11 cellular contexts compared by ENCODE assay signal in genomic region chr2:38702413-38702812, GRCh38. TPM values are rescaled to one million over a fixed set of nuclear protein-coding genes. Genes with fewer than 3 reads are reported as not detected.
DNase-seq lines count a peak whose midpoint lies in the region; ATAC-seq, FAIRE-seq and TF ChIP-seq lines count a peak whose summit lies in the region.
"Had no signal": no experiment of that assay in that cellular context is flagged by ENCODE, and none has a peak within 500 bp of the region (broad histone marks: within the 10 kb centered on the region; RNA-seq: fewer than 3 reads in every experiment).

No MANE protein-coding gene starts in this region.

- no peak overlapping the region for H2BK15ac ChIP-seq in mesendoderm (replicated peaks; ENCODE audit: low read depth)

- H3K56ac ChIP-seq in mesendoderm (ENCODE audit: low read length), result no peak overlapping the region

- no CpG with 5 or more reads among the region's 1 CpG for WGBS in mesendoderm (ENCODE audit: extremely low coverage, insufficient coverage, low lambda C conversion rate)

- H3K27me3 ChIP-seq in CD8-positive, alpha-beta T cell (ENCODE audit: insufficient read depth, low read length), result no peaks in the 10 kb centered on the region
- no peaks in the 10 kb centered on the region for H3K27me3 ChIP-seq in astrocyte (ENCODE audit: insufficient read depth, low read length)
- H3K27me3 ChIP-seq in mesendoderm (ENCODE audit: insufficient read depth, low read length, poor library complexity), result no peaks in the 10 kb centered on the region
- H3K27me3 ChIP-seq: neural progenitor cell, suprapubic skin had no signal

- H3K4me2 ChIP-seq in astrocyte (ENCODE audit: low read length) (peak overlapping the region; percentile 58), mesendoderm (ENCODE audit: low read length) (no peak overlapping the region)
- H3K4me2 ChIP-seq: neural progenitor cell had no signal

- BruUV-seq in MCF 10A (replicated peaks; lab: Mats Ljungman, UMichigan), result no TSS peak

- H3K9ac ChIP-seq in astrocyte (ENCODE audit: low read length) (no peak overlapping the region), mesendoderm (ENCODE audit: low read length) (no peak overlapping the region)
- H3K9ac ChIP-seq: neural progenitor cell had no signal

- POLR2A ChIA-PET in CD8-positive, alpha-beta T cell (lab: Charles Lee), result no interaction called here
- POLR2A ChIA-PET in MCF 10A (lab: Yijun Ruan, JAX), result interaction anchor here (0.7 to 0.8 kb wide), 2 partner anchors 9 to 12 kb away, joined by 3 read pairs; no protein-coding TSS in a partner anchor

- H3K9me3 Mint-ChIP-seq in CD8-positive, alpha-beta T cell, result peaks cover 5% of the 10 kb centered on the region
- H3K9me3 Mint-ChIP-seq in astrocyte (ENCODE audit: unreplicated experiment) (peaks cover 3% of the 10 kb centered on the region), MCF 10A (ENCODE audit: unreplicated experiment) (no peaks in the 10 kb centered on the region)
- H3K9me3 Mint-ChIP-seq: neural progenitor cell had no signal

- H2BK5ac ChIP-seq in mesendoderm (ENCODE audit: low read length), result no peak overlapping the region

- CTCF ChIA-PET in CD8-positive, alpha-beta T cell (lab: Charles Lee), result interaction anchor here (2.2 kb wide), 1 partner anchor 121 kb away, joined by 6 read pairs; no protein-coding TSS in a partner anchor
- CTCF ChIA-PET in MCF 10A (lab: Yijun Ruan, JAX), result interaction anchor here (0.6 to 1.1 kb wide), 2 partner anchors 15 to 72 kb away, joined by 3 to 5 read pairs; no protein-coding TSS in a partner anchor

- H2BK120ac ChIP-seq in mesendoderm (ENCODE audit: low read depth, low read length), result no peak overlapping the region

- no peaks in the 10 kb centered on the region for H3K79me2 ChIP-seq in astrocyte (ENCODE audit: insufficient read depth, low read length)
- no peaks in the 10 kb centered on the region for H3K79me2 ChIP-seq in mesendoderm (ENCODE audit: control insufficient read depth, insufficient read depth, low read length)

- H3K79me1 ChIP-seq in mesendoderm (ENCODE audit: low read length), result no peaks in the 10 kb centered on the region

- peaks cover 28% of the 10 kb centered on the region for H3K36me3 Mint-ChIP-seq in CD8-positive, alpha-beta T cell
- H3K36me3 Mint-ChIP-seq in astrocyte (ENCODE audit: low read depth, unreplicated experiment) (peaks cover 6% of the 10 kb centered on the region), MCF 10A (ENCODE audit: insufficient read depth, unreplicated experiment) (no peaks in the 10 kb centered on the region)

- no peak overlapping the region for H4K5ac ChIP-seq in mesendoderm (ENCODE audit: low read length)

- H3K4me3 ChIP-seq in CD8-positive, alpha-beta T cell (ENCODE audit: low read depth, low read length), result no peak overlapping the region
- no peak overlapping the region for H3K4me3 ChIP-seq in astrocyte (ENCODE audit: insufficient read depth, low read depth, low read length)
- H3K4me3 ChIP-seq in mesendoderm (ENCODE audit: low read length), result no peak overlapping the region
- H3K4me3 ChIP-seq: neural progenitor cell, suprapubic skin had no signal

- H3K27ac ChIP-seq in CD8-positive, alpha-beta T cell (ENCODE audit: low read depth, low read length), result no peak overlapping the region
- peak overlapping the region; percentile 43 for H3K27ac ChIP-seq in astrocyte (ENCODE audit: low read depth, low read length)
- no peak overlapping the region for H3K27ac ChIP-seq in mesendoderm (ENCODE audit: low read depth, low read length)
- H3K27ac ChIP-seq: neural progenitor cell, suprapubic skin had no signal

- no peak overlapping the region for H4K8ac ChIP-seq in mesendoderm (ENCODE audit: low read depth, low read length)

- no peak overlapping the region for H3K18ac ChIP-seq in mesendoderm (ENCODE audit: low read length)

- H2AK5ac ChIP-seq in mesendoderm (ENCODE audit: low read length), result no peak overlapping the region

- peak; percentile 20 for FAIRE-seq in astrocyte (lab: Jason Lieb, UNC)

- no peak overlapping the region for H3K4ac ChIP-seq in mesendoderm (ENCODE audit: low read depth, low read length)

- no peak for DNase-seq in CD8-positive, alpha-beta T cell
- DNase-seq in HS-5 (ENCODE audit: low read depth) (peak; percentile 80), astrocyte (ENCODE audit: low read depth) (peak; percentile 96), mesendoderm (peak; percentile 56), MCF 10A (ENCODE audit: unreplicated experiment) (no peak), iPS-NIHi7 (ENCODE audit: extremely low spot score) (no peak)
- DNase-seq: activated CD4-positive, alpha-beta T cell treated with anti-CD3 and anti-CD28 coated beads for 1 hour had no signal

- peak overlapping the region; percentile 76 for H3K27ac Mint-ChIP-seq in CD8-positive, alpha-beta T cell
- H3K27ac Mint-ChIP-seq in astrocyte (ENCODE audit: unreplicated experiment) (peak overlapping the region; percentile 99), MCF 10A (ENCODE audit: low read depth, unreplicated experiment) (no peak overlapping the region)
- H3K27ac Mint-ChIP-seq: neural progenitor cell had no signal

- no peak overlapping the region for H3K23ac ChIP-seq in mesendoderm (ENCODE audit: low read length)

- H3K4me1 ChIP-seq in CD8-positive, alpha-beta T cell (ENCODE audit: insufficient read depth, low read length), result no peaks in the 10 kb centered on the region
- H3K4me1 ChIP-seq in astrocyte (ENCODE audit: insufficient read depth, low read length) (peaks cover 11% of the 10 kb centered on the region), mesendoderm (ENCODE audit: control insufficient read depth, low read depth, low read length) (no peaks in the 10 kb centered on the region)
- H3K4me1 ChIP-seq: neural progenitor cell, suprapubic skin had no signal

- intact Hi-C loops in CD8-positive, alpha-beta T cell (cut with DNase I, micrococcal nuclease), result no loop called here
- intact Hi-C loops in MCF 10A (cut with micrococcal nuclease), result no loop called here

- no peak overlapping the region for H3K4me3 Mint-ChIP-seq in CD8-positive, alpha-beta T cell
- H3K4me3 Mint-ChIP-seq in astrocyte (ENCODE audit: unreplicated experiment), result no peak overlapping the region
- no peak overlapping the region for H3K4me3 Mint-ChIP-seq in MCF 10A (ENCODE audit: unreplicated experiment)
- H3K4me3 Mint-ChIP-seq: neural progenitor cell had no signal

- no peaks in the 10 kb centered on the region for H3K36me3 ChIP-seq in CD8-positive, alpha-beta T cell (ENCODE audit: insufficient read depth, low read length)
- H3K36me3 ChIP-seq in astrocyte (ENCODE audit: insufficient read depth, low read length) (no peaks in the 10 kb centered on the region), mesendoderm (ENCODE audit: control insufficient read depth, insufficient read depth, low read length) (no peaks in the 10 kb centered on the region)
- H3K36me3 ChIP-seq: neural progenitor cell, suprapubic skin had no signal

- ATAC-seq in CD8-positive, alpha-beta T cell, result no peak
- no peak for ATAC-seq in HG02973 (IDR thresholded peaks at IDR 0.05; ENCODE audit: unreplicated experiment)
- ATAC-seq: Right ventricle myocardium inferior had no signal

- no peaks in the 10 kb centered on the region for H4K20me1 ChIP-seq in astrocyte (ENCODE audit: insufficient read depth, low read length)

- H3K9me3 ChIP-seq in CD8-positive, alpha-beta T cell (ENCODE audit: low read length), result no peaks in the 10 kb centered on the region
- no peaks in the 10 kb centered on the region for H3K9me3 ChIP-seq in astrocyte (ENCODE audit: insufficient read depth, low read depth, low read length)
- H3K9me3 ChIP-seq: suprapubic skin had no signal

- no peak for TF ChIP-seq CTCF in CD8-positive, alpha-beta T cell (IDR thresholded peaks at IDR 0.05)
- TF ChIP-seq CTCF in astrocyte (IDR thresholded peaks at IDR 0.05; ENCODE audit: insufficient read depth, low read depth, low read length), result no peak
- TF ChIP-seq CTCF in MCF 10A (IDR thresholded peaks at IDR 0.05; ENCODE audit: unreplicated experiment), result no peak

- peaks cover 40% of the 10 kb centered on the region for H3K4me1 Mint-ChIP-seq in CD8-positive, alpha-beta T cell (ENCODE audit: low read depth)
- peaks cover 19% of the 10 kb centered on the region for H3K4me1 Mint-ChIP-seq in astrocyte (ENCODE audit: low read depth, unreplicated experiment)
- H3K4me1 Mint-ChIP-seq in MCF 10A (ENCODE audit: insufficient read depth, unreplicated experiment), result no peaks in the 10 kb centered on the region

- H3K27me3 Mint-ChIP-seq in CD8-positive, alpha-beta T cell (ENCODE audit: low read depth), result no peaks in the 10 kb centered on the region
- no peaks in the 10 kb centered on the region for H3K27me3 Mint-ChIP-seq in astrocyte (ENCODE audit: low read depth, unreplicated experiment)
- H3K27me3 Mint-ChIP-seq in MCF 10A (ENCODE audit: insufficient read depth, unreplicated experiment), result peaks cover 11% of the 10 kb centered on the region

- H2AFZ ChIP-seq in astrocyte (ENCODE audit: low read depth, low read length), result no peak overlapping the region
- H2AFZ ChIP-seq: neural progenitor cell had no signal

RNA-seq across cellular contexts. Expression of gene GALM, which starts 36.5 kb away (rescaled TPM):
- 1 to 10 TPM; 4.4 to 4.7 TPM for total RNA-seq in CD8-positive, alpha-beta T cell
- total RNA-seq in astrocyte (9.8 and 10.1 TPM in 2 replicates), MCF 10A (2022) (not detected in 2 replicates)
- 13.4 TPM for polyA plus RNA-seq in mesendoderm (2013, experiment 1 of 2)
- polyA plus RNA-seq in mesendoderm (2013, experiment 2 of 2), result 12.9 TPM

RNA-seq across cellular contexts. Expression of gene SRSF7, which starts 48.7 kb away (rescaled TPM):
- total RNA-seq in CD8-positive, alpha-beta T cell, result 100 to 1,000 TPM; 607 to 608 TPM
- 104 and 120 TPM in 2 replicates for total RNA-seq in astrocyte
- 517 TPM for polyA plus RNA-seq in mesendoderm (2013, experiment 1 of 2)
- 531 TPM for polyA plus RNA-seq in mesendoderm (2013, experiment 2 of 2)
- total RNA-seq in MCF 10A (2022), result 196 and 275 TPM in 2 replicates

Comparison
In these comparisons a context has a peak if more than half of its experiments do, and no peak if none do; other contexts are left out.
1. DNase-seq: peak in HS-5 (single experiment), astrocyte (single experiment) and mesendoderm (single experiment); none in CD8-positive, alpha-beta T cell (0 of 7), MCF 10A (single experiment) and iPS-NIHi7 (single experiment).